Comparison of ENCODE assay signal across 33 cellular contexts in the genomic region with DNA sequence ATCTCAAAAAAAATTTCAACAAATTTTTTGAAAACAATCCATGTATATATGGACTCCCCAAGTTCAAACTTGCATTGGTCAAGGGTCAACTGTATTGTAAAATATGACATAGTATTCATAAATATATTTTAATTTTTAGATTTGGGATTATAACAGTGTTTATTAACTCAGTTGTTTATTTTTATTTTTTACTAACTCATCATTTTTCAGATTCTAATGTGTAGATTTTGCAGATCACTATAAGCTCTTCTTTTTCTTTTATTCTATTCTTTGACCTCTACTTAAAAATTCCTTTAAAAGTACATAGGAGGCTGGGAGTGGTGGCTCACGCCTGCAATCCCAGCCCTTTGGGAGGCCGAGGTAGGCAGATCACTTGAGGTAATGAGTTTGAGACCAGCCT. TPM values are rescaled to one million over a fixed set of nuclear protein-coding genes. Genes with fewer than 3 reads are reported as not detected.
"Had no signal": no experiment of that assay in that cellular context is flagged by ENCODE, and none has a peak within 500 bp of the region (broad histone marks: within the 10 kb centered on the region; RNA-seq: fewer than 3 reads in every experiment).

No MANE protein-coding gene starts in this region.

- H3K4me3 ChIP-seq: psoas muscle, right lobe of liver, sigmoid colon, stomach, thoracic aorta, thyroid gland, tibial nerve, upper lobe of left lung, vagina had no signal

- DNase-seq: nephron progenitor cell; nucleus accumbens; posterior cingulate gyrus; psoas muscle; right cardiac atrium; right lobe of liver; sigmoid colon; small intestine; stimulated activated CD4-positive, alpha-beta T cell treated with anti-CD3 and anti-CD28 coated beads, Interleukin-15, amount 100 ng/mL, for 24 hours; stimulated activated CD4-positive, alpha-beta T cell treated with anti-CD3 and anti-CD28 coated beads, Interleukin-2, amount 100 ng/mL, for 24 hours; stimulated activated CD4-positive, alpha-beta T cell treated with anti-CD3 and anti-CD28 coated beads, Interleukin-2, amount 100 ng/mL, for 48 hours; stimulated activated CD4-positive, alpha-beta T cell treated with anti-CD3 and anti-CD28 coated beads, Interleukin-4, amount 100 ng/mL, for 24 hours; stimulated activated naive B cell treated with anti-CD40 and anti-IgM and Interleukin-4, amounts not matched to agents 10 μg/mL and 1 μg/mL and 100 μg/mL, for 72 hours; stimulated activated naive CD4-positive, alpha-beta T cell treated with Interleukin-2 at 50 U/mL for 16 hours; stomach; thyroid gland; trophoblast cell; upper lobe of left lung had no signal

- H3K27me3 ChIP-seq: neutrophil, right lobe of liver, sigmoid colon, stomach, thyroid gland, tibial nerve, upper lobe of left lung, vagina had no signal

- H3K27ac ChIP-seq: neutrophil, parathyroid adenoma, psoas muscle, right lobe of liver, sigmoid colon, stomach, thoracic aorta, thyroid gland, tibial nerve, upper lobe of left lung, vagina had no signal

- H3K36me3 ChIP-seq: neutrophil, right lobe of liver, sigmoid colon, stomach, thoracic aorta, thyroid gland, tibial nerve, upper lobe of left lung, vagina had no signal

- H3K79me2 ChIP-seq: parathyroid adenoma had no signal

- H2AFZ ChIP-seq: parathyroid adenoma had no signal

- H3K4me1 ChIP-seq: parathyroid adenoma, psoas muscle, right lobe of liver, sigmoid colon, stomach, thyroid gland, tibial nerve, upper lobe of left lung, vagina had no signal

- H3K27ac Mint-ChIP-seq: natural killer cell treated with Interleukin-12 subunit alpha and Interleukin-12 subunit beta and Interleukin-15 and Interleukin-18, amount 100 ng/mL, for 72 hours; nephron progenitor cell; progenitor cell of endocrine pancreas; stimulated activated effector memory CD8-positive, alpha-beta T cell treated with anti-CD3 and anti-CD28 coated beads, Interleukin-12 subunit alpha, Interleukin-12 subunit beta, amount 100 ng/mL, for 72 hours; stimulated activated naive B cell treated with anti-CD40 and anti-IgM and Interleukin-4, amounts not matched to agents 10 μg/mL and 1 μg/mL and 100 μg/mL, for 72 hours; stimulated activated naive CD8-positive, alpha-beta T cell treated with anti-CD3 and anti-CD28 coated beads, Interleukin-15, Interleukin-2, amounts not matched to agents 100 ng/mL and 50 ng/mL, for 24 hours had no signal

- H3K9me3 ChIP-seq: neutrophil, psoas muscle, right lobe of liver, sigmoid colon, stomach, thoracic aorta, thyroid gland, tibial nerve, upper lobe of left lung, vagina had no signal

- H3K9ac ChIP-seq: parathyroid adenoma had no signal

- H3K9me3 Mint-ChIP-seq: natural killer cell treated with Interleukin-12 subunit alpha and Interleukin-12 subunit beta and Interleukin-15 and Interleukin-18, amount 100 ng/mL, for 72 hours; nephron progenitor cell; neural crest cell; stimulated activated effector memory CD8-positive, alpha-beta T cell treated with anti-CD3 and anti-CD28 coated beads, Interleukin-12 subunit alpha, Interleukin-12 subunit beta, amount 100 ng/mL, for 72 hours; stimulated activated naive B cell treated with anti-CD40 and anti-IgM and Interleukin-4, amounts not matched to agents 10 μg/mL and 1 μg/mL and 100 μg/mL, for 72 hours; stimulated activated naive CD8-positive, alpha-beta T cell treated with anti-CD3 and anti-CD28 coated beads, Interleukin-15, Interleukin-2, amounts not matched to agents 100 ng/mL and 50 ng/mL, for 24 hours had no signal

- FAIRE-seq: small intestine, urothelium cell line had no signal

- H3K36me3 Mint-ChIP-seq: natural killer cell treated with Interleukin-12 subunit alpha and Interleukin-12 subunit beta and Interleukin-15 and Interleukin-18, amount 100 ng/mL, for 72 hours; stimulated activated effector memory CD8-positive, alpha-beta T cell treated with anti-CD3 and anti-CD28 coated beads, Interleukin-12 subunit alpha, Interleukin-12 subunit beta, amount 100 ng/mL, for 72 hours; stimulated activated naive B cell treated with anti-CD40 and anti-IgM and Interleukin-4, amounts not matched to agents 10 μg/mL and 1 μg/mL and 100 μg/mL, for 72 hours had no signal

- ATAC-seq: natural killer cell treated with Interleukin-12 subunit alpha and Interleukin-12 subunit beta and Interleukin-15 and Interleukin-18, amount 100 ng/mL, for 72 hours; psoas muscle; right cardiac atrium; right lobe of liver; stimulated activated effector memory CD8-positive, alpha-beta T cell treated with anti-CD3 and anti-CD28 coated beads, Interleukin-12 subunit alpha, Interleukin-12 subunit beta, amount 100 ng/mL, for 72 hours; stimulated activated naive B cell treated with anti-CD40 and anti-IgM and Interleukin-4, amounts not matched to agents 10 μg/mL and 1 μg/mL and 100 μg/mL, for 72 hours had no signal

RNA-seq across cellular contexts. Expression of a gene that starts 8.7 kb away (rescaled TPM):
- total RNA-seq: natural killer cell treated with Interleukin-12 subunit alpha and Interleukin-12 subunit beta and Interleukin-15 and Interleukin-18, amount 100 ng/mL, for 72 hours; omental fat pad; psoas muscle; right cardiac atrium; skeletal muscle tissue; stomach; subcutaneous adipose tissue; temporal lobe; thoracic aorta; thyroid gland; tibial nerve; vagina had no signal
- polyA plus RNA-seq: sigmoid colon had no signal
